ENCODE assay signal across 1 cellular context in the genomic region with DNA sequence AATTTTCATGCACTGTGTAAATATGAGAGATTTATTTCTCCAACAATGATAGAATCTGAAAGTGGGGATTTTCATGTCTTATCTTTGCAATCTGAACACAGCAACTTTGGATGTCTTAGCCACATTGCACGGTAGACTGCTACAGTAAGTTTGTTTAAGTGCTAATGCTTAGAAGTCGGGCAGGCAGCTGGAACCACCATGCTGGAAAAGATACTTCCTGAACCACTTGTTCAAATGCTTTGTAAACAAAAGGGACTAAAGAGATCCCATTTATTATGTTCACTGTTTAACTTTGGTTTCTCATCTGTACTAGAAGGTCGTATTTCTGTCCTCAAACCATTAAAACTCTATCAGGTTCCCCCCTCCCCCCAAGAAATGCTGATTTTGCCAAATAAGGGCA.
TF ChIP-seq lines count a peak whose summit lies in the region.

No MANE protein-coding gene starts in this region.

TF ChIP-seq in endothelial cell of umbilical vein, 7 proteins besides CTCF, POLR2A, EP300 and RAD21 (continued from another document):
- no peak for TF ChIP-seq POLR2AphosphoS5 (IDR thresholded peaks at IDR 0.05; ENCODE audit: insufficient read depth, low read depth, low read length)
